Comparison of ENCODE assay signal across 11 cellular contexts in the genomic region with DNA sequence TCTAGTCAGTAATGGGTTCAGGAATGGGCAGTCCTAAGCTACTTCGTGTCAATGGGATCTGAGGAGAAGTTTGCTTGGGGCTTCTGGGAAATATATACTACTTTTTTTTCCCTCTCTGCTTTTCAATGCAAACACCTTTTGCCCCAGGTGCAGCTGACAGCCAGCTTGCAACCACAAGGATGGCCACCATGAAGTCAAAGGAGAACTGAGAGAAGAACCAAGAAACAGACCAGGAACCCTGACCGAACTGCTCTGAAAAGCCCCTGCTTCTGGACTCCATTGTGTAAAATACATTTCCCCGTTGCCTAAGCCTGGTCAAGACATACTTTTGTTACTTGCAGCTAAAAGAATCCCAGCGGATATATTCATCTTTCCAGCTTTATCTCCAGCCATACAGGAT. TPM values are rescaled to one million over a fixed set of nuclear protein-coding genes. Genes with fewer than 3 reads are reported as not detected.
DNase-seq lines count a peak whose midpoint lies in the region; ATAC-seq and TF ChIP-seq lines count a peak whose summit lies in the region.
"Had no signal": no experiment of that assay in that cellular context is flagged by ENCODE, and none has a peak within 500 bp of the region (broad histone marks: within the 10 kb centered on the region; RNA-seq: fewer than 3 reads in every experiment).

No MANE protein-coding gene starts in this region.

- no peak overlapping the region for H3K27ac Mint-ChIP-seq in stimulated activated naive B cell treated with anti-CD40 and anti-IgM and Interleukin-4, amounts not matched to agents 10 μg/mL and 1 μg/mL and 100 μg/mL, for 72 hours
- H3K27ac Mint-ChIP-seq in mesothelial cell of epicardium = no peak overlapping the region

- H3K27me3 Mint-ChIP-seq in stimulated activated naive B cell treated with anti-CD40 and anti-IgM and Interleukin-4, amounts not matched to agents 10 μg/mL and 1 μg/mL and 100 μg/mL, for 72 hours = no peaks in the 10 kb centered on the region
- peaks cover 83% of the 10 kb centered on the region for H3K27me3 Mint-ChIP-seq in mesothelial cell of epicardium (ENCODE audit: low read depth)

- peaks cover 46 to 90% of the 10 kb centered on the region in 2 donors for H3K4me1 Mint-ChIP-seq in stimulated activated naive B cell treated with anti-CD40 and anti-IgM and Interleukin-4, amounts not matched to agents 10 μg/mL and 1 μg/mL and 100 μg/mL, for 72 hours
- H3K4me1 Mint-ChIP-seq in mesothelial cell of epicardium = no peaks in the 10 kb centered on the region

- TF ChIP-seq CTCF in mesothelial cell of epicardium (IDR thresholded peaks at IDR 0.05; ENCODE audit: unreplicated experiment) = no peak

- ATAC-seq in HG02588 (IDR thresholded peaks at IDR 0.05; ENCODE audit: unreplicated experiment) (peak; percentile 87), HG03196 (IDR thresholded peaks at IDR 0.05; ENCODE audit: unreplicated experiment) (peak; percentile 71)
- peak; percentile 74 to 77 for ATAC-seq in stimulated activated naive B cell treated with anti-CD40 and anti-IgM and Interleukin-4, amounts not matched to agents 10 μg/mL and 1 μg/mL and 100 μg/mL, for 72 hours (replicated peaks)

- H3K9me3 Mint-ChIP-seq in stimulated activated naive B cell treated with anti-CD40 and anti-IgM and Interleukin-4, amounts not matched to agents 10 μg/mL and 1 μg/mL and 100 μg/mL, for 72 hours = peaks cover 1 to 5% of the 10 kb centered on the region in 2 donors
- no peaks in the 10 kb centered on the region for H3K9me3 Mint-ChIP-seq in mesothelial cell of epicardium

- peaks cover 0 to 4% of the 10 kb centered on the region in 2 donors for H3K36me3 Mint-ChIP-seq in stimulated activated naive B cell treated with anti-CD40 and anti-IgM and Interleukin-4, amounts not matched to agents 10 μg/mL and 1 μg/mL and 100 μg/mL, for 72 hours
- H3K36me3 Mint-ChIP-seq in mesothelial cell of epicardium = no peaks in the 10 kb centered on the region

- DNase-seq in GM19238 (ENCODE audit: insufficient read length, low spot score) = peak; percentile 30
- DNase-seq in stimulated activated naive B cell treated with anti-CD40 and anti-IgM and Interleukin-4, amounts not matched to agents 10 μg/mL and 1 μg/mL and 100 μg/mL, for 72 hours = peak; percentile 68
- no peak for DNase-seq in activated effector memory CD4-positive, alpha-beta T cell treated with Interleukin-2 at 50 U/mL for 16 hours
- DNase-seq in mesothelial cell of epicardium (ENCODE audit: low spot score in 2 of 2, unreplicated experiment in 2 of 2) = no peak
- DNase-seq in nucleus accumbens (lab: John Stamatoyannopoulos, UW) = no peak
- no peak for DNase-seq in DMS79 treated with DMSO at 0.1 percent for 48 hours (lab: John Stamatoyannopoulos, UW)
- DNase-seq: activated CD4-positive, alpha-beta T cell treated with anti-CD3 and anti-CD28 coated beads for 4 hours; COR-L47; NCI-H1105 treated with DMSO at 0.1 percent for 48 hours had no signal

- H3K4me3 Mint-ChIP-seq in stimulated activated naive B cell treated with anti-CD40 and anti-IgM and Interleukin-4, amounts not matched to agents 10 μg/mL and 1 μg/mL and 100 μg/mL, for 72 hours = no peak overlapping the region
- H3K4me3 Mint-ChIP-seq in mesothelial cell of epicardium = no peak overlapping the region

RNA-seq across cellular contexts. Expression of gene CD44, which starts 20.1 kb away (rescaled TPM):
- 1.7 to 2.9 TPM (median 1.9 TPM) in 3 replicates for total RNA-seq in mesothelial cell of epicardium

Comparison
In these comparisons a context has a peak if more than half of its experiments do, and no peak if none do; other contexts are left out.
1. DNase-seq: peak in GM19238 (single experiment) and stimulated activated naive B cell treated with anti-CD40 and anti-IgM and Interleukin-4, amounts not matched to agents 10 μg/mL and 1 μg/mL and 100 μg/mL, for 72 hours (single experiment); none in activated effector memory CD4-positive, alpha-beta T cell treated with Interleukin-2 at 50 U/mL for 16 hours (single experiment), mesothelial cell of epicardium (0 of 2), nucleus accumbens (0 of 56) and DMS79 treated with DMSO at 0.1 percent for 48 hours (single experiment).
2. Peak in every context shown above with its lines, with median percentiles within 50 percentile points of each other: ATAC-seq.